8 cellular contexts compared by ENCODE assay signal in the genomic region with DNA sequence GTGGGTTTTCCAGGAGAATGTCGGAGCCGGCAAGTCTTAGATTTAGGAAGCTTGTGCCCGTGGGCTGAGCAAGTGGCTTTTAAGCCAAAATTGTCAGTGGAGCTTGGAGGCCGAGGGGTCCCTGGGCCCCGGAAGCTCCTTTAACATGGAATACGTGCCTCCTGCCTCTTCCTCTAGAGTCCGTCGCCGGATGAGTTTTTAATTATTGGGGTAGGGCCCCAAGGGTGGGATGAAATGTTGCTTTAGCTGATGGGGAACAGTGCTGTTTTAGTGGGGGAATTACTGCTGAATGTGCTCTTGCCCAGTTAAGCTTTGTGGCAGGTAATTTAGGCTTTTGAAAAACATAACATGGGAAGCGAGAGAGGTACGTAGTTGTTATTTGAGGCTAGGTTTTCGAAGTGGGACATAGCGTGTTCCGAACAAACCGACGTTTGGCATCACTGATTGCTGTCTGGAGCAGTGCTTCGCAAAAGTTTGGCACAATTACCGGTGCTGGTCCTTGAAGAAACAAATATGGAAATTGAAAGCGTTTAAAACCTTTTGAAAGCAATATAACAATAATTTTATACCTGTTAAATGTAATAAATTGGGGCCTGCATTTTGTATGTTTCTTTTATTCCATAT. TPM values are rescaled to one million over a fixed set of nuclear protein-coding genes. Genes with fewer than 3 reads are reported as not detected.
DNase-seq lines count a peak whose midpoint lies in the region; ATAC-seq and TF ChIP-seq lines count a peak whose summit lies in the region.

No MANE protein-coding gene starts in this region.

- no peak for DNase-seq in stimulated activated naive CD8-positive, alpha-beta T cell treated with anti-CD3 and anti-CD28 coated beads, Interleukin-15, Interleukin-2, amounts not matched to agents 100 U/mL and 50 U/mL, for 24 hours
- DNase-seq in foreskin fibroblast (no peak), progenitor cell of endocrine pancreas (ENCODE audit: low spot score, unreplicated experiment) (no peak), middle frontal gyrus (ENCODE audit: extremely low spot score, low spot score) (no peak), NCI-H1417 (lab: John Stamatoyannopoulos, UW) (no peak)

- TF ChIP-seq CTCF in VCaP (conservative IDR thresholded peaks at IDR 0.05) (no peak), foreskin fibroblast (IDR thresholded peaks at IDR 0.05; ENCODE audit: low read depth, low read length) (no peak), progenitor cell of endocrine pancreas (IDR thresholded peaks at IDR 0.05; ENCODE audit: unreplicated experiment) (no peak)

- peaks cover 58% of the 10 kb centered on the region for H3K36me3 Mint-ChIP-seq in stimulated activated naive CD8-positive, alpha-beta T cell treated with anti-CD3 and anti-CD28 coated beads, Interleukin-15, Interleukin-2, amounts not matched to agents 100 ng/mL and 50 ng/mL, for 24 hours (ENCODE audit: low read depth)
- H3K36me3 Mint-ChIP-seq in progenitor cell of endocrine pancreas (ENCODE audit: insufficient read depth), result peaks cover 24% of the 10 kb centered on the region

- ATAC-seq in stimulated activated naive CD8-positive, alpha-beta T cell treated with anti-CD3 and anti-CD28 coated beads, Interleukin-15, Interleukin-2, amounts not matched to agents 100 U/mL and 50 U/mL, for 24 hours, result no peak
- no peak for ATAC-seq in HG03520 (IDR thresholded peaks at IDR 0.05; ENCODE audit: unreplicated experiment)

- peak overlapping the region; percentile 100 for H3K27ac Mint-ChIP-seq in stimulated activated naive CD8-positive, alpha-beta T cell treated with anti-CD3 and anti-CD28 coated beads, Interleukin-15, Interleukin-2, amounts not matched to agents 100 ng/mL and 50 ng/mL, for 24 hours
- H3K27ac Mint-ChIP-seq in progenitor cell of endocrine pancreas, result peak overlapping the region; percentile 99

- H3K27me3 Mint-ChIP-seq in stimulated activated naive CD8-positive, alpha-beta T cell treated with anti-CD3 and anti-CD28 coated beads, Interleukin-15, Interleukin-2, amounts not matched to agents 100 ng/mL and 50 ng/mL, for 24 hours, result no peaks in the 10 kb centered on the region
- no peaks in the 10 kb centered on the region for H3K27me3 Mint-ChIP-seq in progenitor cell of endocrine pancreas

- H3K4me3 ChIP-seq in foreskin fibroblast (ENCODE audit: low read depth in 1 of 2, low read length in 2 of 2), result peak overlapping the region; percentile 96 to 100

- peak overlapping the region; percentile 99 for H3K4me3 Mint-ChIP-seq in stimulated activated naive CD8-positive, alpha-beta T cell treated with anti-CD3 and anti-CD28 coated beads, Interleukin-15, Interleukin-2, amounts not matched to agents 100 ng/mL and 50 ng/mL, for 24 hours
- peak overlapping the region; percentile 99 for H3K4me3 Mint-ChIP-seq in progenitor cell of endocrine pancreas (ENCODE audit: low read depth)

- no peaks in the 10 kb centered on the region for H3K9me3 Mint-ChIP-seq in stimulated activated naive CD8-positive, alpha-beta T cell treated with anti-CD3 and anti-CD28 coated beads, Interleukin-15, Interleukin-2, amounts not matched to agents 100 ng/mL and 50 ng/mL, for 24 hours
- no peaks in the 10 kb centered on the region for H3K9me3 Mint-ChIP-seq in progenitor cell of endocrine pancreas (ENCODE audit: low read depth)

- peaks cover 49% of the 10 kb centered on the region for H3K4me1 Mint-ChIP-seq in stimulated activated naive CD8-positive, alpha-beta T cell treated with anti-CD3 and anti-CD28 coated beads, Interleukin-15, Interleukin-2, amounts not matched to agents 100 ng/mL and 50 ng/mL, for 24 hours (ENCODE audit: low read depth)
- peaks cover 35% of the 10 kb centered on the region for H3K4me1 Mint-ChIP-seq in progenitor cell of endocrine pancreas (ENCODE audit: low read depth)

- H3K27ac ChIP-seq in VCaP, result peak overlapping the region; percentile 89

RNA-seq across cellular contexts. Expression of a gene that starts 0.8 kb away (rescaled TPM):
- total RNA-seq in progenitor cell of endocrine pancreas, result 1,364 and 1,423 TPM in 2 replicates

RNA-seq across cellular contexts. Expression of a gene that starts 47.7 kb away (rescaled TPM):
- 30.3 and 32.1 TPM in 2 replicates for total RNA-seq in progenitor cell of endocrine pancreas
